ENCODE assay signal across 8 cellular contexts in the genomic region with DNA sequence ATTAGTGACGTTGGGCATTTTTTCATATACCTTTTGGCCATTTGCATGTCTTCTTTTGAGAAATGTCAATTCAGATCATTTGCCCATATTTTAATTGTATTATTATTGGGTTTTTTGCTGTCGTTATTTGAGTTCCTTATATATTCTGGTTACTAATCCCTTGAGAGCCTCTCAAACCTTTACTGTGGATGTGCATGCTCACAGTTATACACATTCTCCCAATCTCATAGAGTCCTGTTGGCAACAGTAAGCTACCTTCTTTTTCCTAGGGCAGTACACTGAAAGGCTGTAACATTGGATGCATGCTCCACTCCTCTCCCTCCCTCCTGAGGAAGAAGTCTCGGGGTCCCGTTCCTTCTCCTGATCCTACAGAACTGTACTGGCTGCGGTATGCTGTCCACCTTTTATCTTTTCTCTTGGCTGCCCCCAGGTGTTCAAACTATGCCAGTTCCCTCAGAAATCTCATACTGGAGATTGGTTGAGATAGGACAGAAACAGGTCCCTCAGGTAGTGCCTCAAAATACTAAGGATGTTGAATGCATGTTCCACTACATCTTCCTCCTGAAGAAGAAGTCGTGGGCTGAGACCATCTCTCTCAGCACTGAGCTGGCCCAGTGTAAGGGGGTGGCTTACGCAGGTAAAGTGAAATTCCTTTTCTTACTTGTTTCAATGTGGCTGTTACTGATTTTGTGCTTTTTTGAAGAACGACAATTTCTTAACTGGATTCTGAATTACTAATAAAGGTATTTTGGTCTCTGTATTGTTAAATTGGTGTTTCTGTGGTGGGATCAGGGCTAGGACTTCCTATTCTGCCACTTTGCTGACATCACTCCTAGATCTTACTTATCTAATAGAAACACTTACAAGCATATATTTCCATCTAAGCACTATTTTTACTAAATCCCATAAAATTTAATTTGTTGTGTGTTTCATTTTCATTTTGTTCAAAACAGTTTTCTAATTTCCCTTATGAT.
DNase-seq lines count a peak whose midpoint lies in the region; ATAC-seq, FAIRE-seq and TF ChIP-seq lines count a peak whose summit lies in the region.

No MANE protein-coding gene starts in this region.

- POLR2A ChIA-PET in RWPE1 (lab: Yijun Ruan, JAX; ENCODE audit: low non-redundant PET): no interaction called here

- FAIRE-seq in GM12891 (lab: Jason Lieb, UNC): peak; percentile 92
- peak; percentile 59 for FAIRE-seq in keratinocyte (lab: Jason Lieb, UNC)

- H3K4me1 ChIP-seq in keratinocyte (ENCODE audit: control insufficient read depth, extremely low read depth, insufficient read depth, low read length): no peaks in the 10 kb centered on the region

- peak; percentile 58 for TF ChIP-seq CTCF in AG09309 (IDR thresholded peaks at IDR 0.05; ENCODE audit: control insufficient read depth, insufficient read depth, low read depth, low read length, missing control alignments)
- TF ChIP-seq CTCF in RWPE1 (conservative IDR thresholded peaks at IDR 0.05; ENCODE audit: low read depth): peak; percentile 45
- peak; percentile 54 to 59 (median 54) for TF ChIP-seq CTCF in keratinocyte (optimal IDR thresholded peaks at IDR 0.05 in 1 of 3, IDR thresholded peaks at IDR 0.05 in 1 of 3, conservative IDR thresholded peaks at IDR 0.05 in 1 of 3; ENCODE audit: extremely low read depth in 1 of 3, insufficient read depth in 2 of 3, low read length in 3 of 3)

- no peak overlapping the region for H3K27ac ChIP-seq in RWPE1
- H3K27ac ChIP-seq in keratinocyte (ENCODE audit: control insufficient read depth, insufficient read depth, low read length): no peak overlapping the region

- H3K36me3 Mint-ChIP-seq in activated naive CD4-positive, alpha-beta T cell treated with anti-CD3 and anti-CD28 coated beads, Interleukin-2, amount 50 U/mL, for 24 hours: no peaks in the 10 kb centered on the region

- CTCF ChIA-PET in RWPE1 (lab: Yijun Ruan, JAX): no interaction called here

- no peaks in the 10 kb centered on the region for H3K79me2 ChIP-seq in keratinocyte (ENCODE audit: control insufficient read depth, insufficient read depth, low read length)

- no peak for TF ChIP-seq POLR2A in GM12891 (IDR thresholded peaks at IDR 0.05; ENCODE audit: low read depth, low read length)

- H3K4me3 Mint-ChIP-seq in activated naive CD4-positive, alpha-beta T cell treated with anti-CD3 and anti-CD28 coated beads, Interleukin-2, amount 50 U/mL, for 24 hours: no peak overlapping the region

- no peaks in the 10 kb centered on the region for H3K36me3 ChIP-seq in keratinocyte (ENCODE audit: control insufficient read depth in 2 of 2, extremely low read depth in 1 of 2, insufficient read depth in 2 of 2, low read length in 2 of 2)

- peak; percentile 69 for ATAC-seq in HG03432 (IDR thresholded peaks at IDR 0.05; ENCODE audit: unreplicated experiment)

- H2AFZ ChIP-seq in keratinocyte (ENCODE audit: control insufficient read depth, low read length): peak overlapping the region; percentile 34

- H3K4me3 ChIP-seq in AG09309 (ENCODE audit: control insufficient read depth, low read depth, low read length) (no peak overlapping the region), keratinocyte (ENCODE audit: control insufficient read depth in 2 of 3, extremely low read depth in 1 of 3, insufficient read depth in 2 of 3, low read depth in 1 of 3, low read length in 3 of 3) (no peak overlapping the region)

- H3K4me2 ChIP-seq in keratinocyte (ENCODE audit: control insufficient read depth, extremely low read depth, insufficient read depth, low read depth, low read length): no peak overlapping the region

- H4K20me1 ChIP-seq in keratinocyte (ENCODE audit: control insufficient read depth, extremely low read depth, insufficient read depth, low read length): no peaks in the 10 kb centered on the region

- H3K9ac ChIP-seq in keratinocyte (ENCODE audit: control insufficient read depth, extremely low read depth, insufficient read depth, low read length): no peak overlapping the region

- H3K9me3 Mint-ChIP-seq in activated naive CD4-positive, alpha-beta T cell treated with anti-CD3 and anti-CD28 coated beads, Interleukin-2, amount 50 U/mL, for 24 hours: no peaks in the 10 kb centered on the region

- H3K9me3 ChIP-seq in keratinocyte (ENCODE audit: control insufficient read depth, low read depth, low read length): no peaks in the 10 kb centered on the region

- H3K27me3 Mint-ChIP-seq in activated naive CD4-positive, alpha-beta T cell treated with anti-CD3 and anti-CD28 coated beads, Interleukin-2, amount 50 U/mL, for 24 hours: no peaks in the 10 kb centered on the region

- H3K27me3 ChIP-seq in keratinocyte (ENCODE audit: control insufficient read depth, extremely low read depth, insufficient read depth, low read length): no peaks in the 10 kb centered on the region

- H3K4me1 Mint-ChIP-seq in activated naive CD4-positive, alpha-beta T cell treated with anti-CD3 and anti-CD28 coated beads, Interleukin-2, amount 50 U/mL, for 24 hours: peaks cover 24% of the 10 kb centered on the region

- DNase-seq in AG09309 (ENCODE audit: low read depth) (no peak), GM12891 (ENCODE audit: insufficient read length, low spot score) (peak; percentile 5), RWPE1 (ENCODE audit: low spot score) (peak; percentile 36), keratinocyte (ENCODE audit: low read depth, low spot score) (no peak), occipital lobe (lab: John Stamatoyannopoulos, UW) (no peak)
- DNase-seq in stimulated activated CD4-positive, alpha-beta T cell treated with anti-CD3 and anti-CD28 coated beads, TNF-alpha, amount 100 ng/mL, for 48 hours (ENCODE audit: low read depth in 3 of 3): peak; percentile 1 to 39 (median 10)

- dilution Hi-C loops in keratinocyte (cut with MboI; ENCODE audit: extremely low pct_ligation_motif_present, low sequenced_read_pairs): no loop called here

- no peaks in the 10 kb centered on the region for H3K9me1 ChIP-seq in keratinocyte (ENCODE audit: control insufficient read depth, extremely low read depth, insufficient read depth, low read length)

- peak overlapping the region; percentile 56 for H3K27ac Mint-ChIP-seq in activated naive CD4-positive, alpha-beta T cell treated with anti-CD3 and anti-CD28 coated beads, Interleukin-2, amount 50 U/mL, for 24 hours

TF ChIP-seq in GM12891, 5 proteins besides CTCF, POLR2A, EP300 and RAD21:
- TF ChIP-seq POLR2AphosphoS5 (IDR thresholded peaks at IDR 0.05; ENCODE audit: low read depth, low read length): no peak
- no peak for TF ChIP-seq PAX5 (IDR thresholded peaks at IDR 0.05; ENCODE audit: insufficient read depth, low read length, severe bottlenecking)
- TF ChIP-seq SPI1 (IDR thresholded peaks at IDR 0.05; ENCODE audit: low read depth, low read length): no peak
- no peak for TF ChIP-seq POU2F2 (IDR thresholded peaks at IDR 0.05; ENCODE audit: low read depth, low read length)
- TF ChIP-seq TAF1 (IDR thresholded peaks at IDR 0.05; ENCODE audit: low read depth, low read length): no peak

Comparison
In these comparisons a context has a peak if more than half of its experiments do, and no peak if none do; other contexts are left out.
1. DNase-seq: peak in GM12891 (single experiment), RWPE1 (single experiment) and stimulated activated CD4-positive, alpha-beta T cell treated with anti-CD3 and anti-CD28 coated beads, TNF-alpha, amount 100 ng/mL, for 48 hours (3 of 3); none in AG09309 (single experiment), keratinocyte (single experiment) and occipital lobe (single experiment).
2. Peak in every context shown above with its lines, with median percentiles within 50 percentile points of each other: CTCF ChIP-seq.